8 cellular contexts compared by ENCODE assay signal in genomic region chr7:151226875-151227782, GRCh38. TPM values are rescaled to one million over a fixed set of nuclear protein-coding genes. Genes with fewer than 3 reads are reported as not detected.
DNase-seq lines count a peak whose midpoint lies in the region; ATAC-seq and TF ChIP-seq lines count a peak whose summit lies in the region.

Gene ABCF2 (minus strand): TSS chr7:151227205. CDS start chr7:151226458, 747 bp downstream.

- peak within 1 kb of the TSS; percentile 85 for H4K8ac ChIP-seq in trophoblast cell (ENCODE audit: low read depth, low read length)

- no peak within 1 kb of the TSS for H2AK5ac ChIP-seq in trophoblast cell (ENCODE audit: low read length)

- H3K18ac ChIP-seq in trophoblast cell (ENCODE audit: low read length) = peak within 1 kb of the TSS; percentile 82

- DNase-seq in NCI-H1436 (lab: John Stamatoyannopoulos, UW) (peak; percentile 96), T follicular helper cell (ENCODE audit: low read depth) (peak; percentile 97), adipocyte (ENCODE audit: low read depth) (peak; percentile 100), cardiac muscle cell (ENCODE audit: low read depth in 1 of 2, low spot score in 1 of 2) (peak; percentile 99), trophoblast cell (peak; percentile 99), transverse colon (peak; percentile 99)

- TF ChIP-seq CTCF in GM12875 (IDR thresholded peaks at IDR 0.05; ENCODE audit: borderline replicate concordance, insufficient read depth, low read depth, low read length) (no peak), cardiac muscle cell (IDR thresholded peaks at IDR 0.05; ENCODE audit: low read depth, low read length) (no peak), transverse colon (IDR thresholded peaks at IDR 0.05) (no peak)

- H3K4me1 ChIP-seq in adipocyte (ENCODE audit: control insufficient read depth, insufficient read depth, low read length) = peaks cover 26% of the 10 kb centered on the region
- H3K4me1 ChIP-seq in cardiac muscle cell (ENCODE audit: low read depth) = peaks cover 14% of the 10 kb centered on the region
- peaks cover 6 to 8% of the 10 kb centered on the region in 2 experiments for H3K4me1 ChIP-seq in trophoblast cell (ENCODE audit: control insufficient read depth in 1 of 2, insufficient read depth in 2 of 2, low read length in 2 of 2)
- peaks cover 20 to 35% (median 26%) of the 10 kb centered on the region in 4 donors for H3K4me1 ChIP-seq in transverse colon

- H2BK120ac ChIP-seq in trophoblast cell (ENCODE audit: insufficient read depth, low read length, poor library complexity) = no peak within 1 kb of the TSS

- H2BK5ac ChIP-seq in trophoblast cell (ENCODE audit: low read depth, low read length, poor library complexity) = peak within 1 kb of the TSS; percentile 33

- H3K27ac ChIP-seq in cardiac muscle cell = peak within 1 kb of the TSS; percentile 95
- peak within 1 kb of the TSS; percentile 74 for H3K27ac ChIP-seq in trophoblast cell (ENCODE audit: low read depth, low read length)
- H3K27ac ChIP-seq in transverse colon = peak within 1 kb of the TSS; percentile 87 to 94 (median 88)

- peak within 1 kb of the TSS; percentile 78 for H3K4ac ChIP-seq in trophoblast cell (ENCODE audit: low read depth, low read length)

- H3K9me3 ChIP-seq in adipocyte (ENCODE audit: control insufficient read depth, low read length) (no peaks in the 10 kb centered on the region), cardiac muscle cell (ENCODE audit: low read depth) (no peaks in the 10 kb centered on the region), trophoblast cell (ENCODE audit: insufficient read depth, low read depth, low read length) (no peaks in the 10 kb centered on the region), transverse colon (no peaks in the 10 kb centered on the region)

- in situ Hi-C loops in transverse colon (cut with MboI; ENCODE audit: low pct_ligation_motif_present in 1 of 4, low pct_unique_long_range_greater_than_20kb in 1 of 4, low sequenced_read_pairs in 3 of 4) = no loop called here

- H3K27me3 ChIP-seq in adipocyte (replicated peaks; ENCODE audit: control insufficient read depth, insufficient read depth, low read length) (no peaks in the 10 kb centered on the region), cardiac muscle cell (no peaks in the 10 kb centered on the region), trophoblast cell (ENCODE audit: insufficient read depth, low read length) (no peaks in the 10 kb centered on the region), transverse colon (no peaks in the 10 kb centered on the region)

- no peak within 1 kb of the TSS for H2BK12ac ChIP-seq in trophoblast cell (ENCODE audit: low read length)

- peak; percentile 74 for TF ChIP-seq POLR2A in transverse colon (IDR thresholded peaks at IDR 0.05)

- ATAC-seq in HG02798 (IDR thresholded peaks at IDR 0.05; ENCODE audit: poor library complexity, unreplicated experiment) = peak; percentile 100

- H3K23ac ChIP-seq in trophoblast cell (ENCODE audit: low read length) = no peak within 1 kb of the TSS

- H2AFZ ChIP-seq in trophoblast cell (ENCODE audit: insufficient read depth, low read length, poor library complexity) = peak within 1 kb of the TSS; percentile 61

- H3K36me3 ChIP-seq in adipocyte (ENCODE audit: control insufficient read depth, insufficient read depth, low read length, severe bottlenecking) = peaks cover 29% of the 10 kb centered on the region
- H3K36me3 ChIP-seq in cardiac muscle cell = peaks cover 22% of the 10 kb centered on the region
- peaks cover 13 to 24% of the 10 kb centered on the region in 2 experiments for H3K36me3 ChIP-seq in trophoblast cell (ENCODE audit: control insufficient read depth in 1 of 2, insufficient read depth in 2 of 2, low read length in 2 of 2)
- H3K36me3 ChIP-seq in transverse colon = peaks cover 0 to 22% (median 7%) of the 10 kb centered on the region in 4 donors

- no CpG with 5 or more reads among the region's 68 CpGs for WGBS in trophoblast cell (ENCODE audit: extremely low coverage, insufficient coverage, insufficient read length)
- 0 to 1% methylated on average over 1 to 67 of the region's 68 CpGs for WGBS in transverse colon (ENCODE audit: low coverage in 1 of 2), 2 donors

- H3K14ac ChIP-seq in trophoblast cell (ENCODE audit: low read length) = peak within 1 kb of the TSS; percentile 80

- H4K91ac ChIP-seq in trophoblast cell (ENCODE audit: low read depth, low read length) = peak within 1 kb of the TSS; percentile 53

- intact Hi-C loops in transverse colon (cut with DNase I; ENCODE audit: low total_unique reads) = no loop called here

- H3K79me1 ChIP-seq in trophoblast cell (ENCODE audit: low read length) = peaks cover 5% of the 10 kb centered on the region

- peaks cover 7% of the 10 kb centered on the region for H3K79me2 ChIP-seq in trophoblast cell (ENCODE audit: control insufficient read depth, insufficient read depth, low read length, poor library complexity)

- TF ChIP-seq EP300 in transverse colon (IDR thresholded peaks at IDR 0.05; ENCODE audit: low read depth) = no peak

- peak within 1 kb of the TSS; percentile 86 for H3K4me2 ChIP-seq in trophoblast cell (ENCODE audit: low read length)

- H4K12ac ChIP-seq in trophoblast cell (ENCODE audit: low read depth, low read length) = peak within 1 kb of the TSS; percentile 61

- H3K9ac ChIP-seq in adipocyte (ENCODE audit: low read length) (peak within 1 kb of the TSS; percentile 95), trophoblast cell (ENCODE audit: low read length) (peak within 1 kb of the TSS; percentile 84)

- H3K4me3 ChIP-seq in GM12875 (ENCODE audit: low read depth, low read length) (peak within 1 kb of the TSS; percentile 87), adipocyte (ENCODE audit: low read length) (peak within 1 kb of the TSS; percentile 88), cardiac muscle cell (peak within 1 kb of the TSS; percentile 92), trophoblast cell (ENCODE audit: low read depth, low read length) (peak within 1 kb of the TSS; percentile 85), transverse colon (peak within 1 kb of the TSS; percentile 71 to 89 (median 78))

RNA-seq across cellular contexts. Expression of gene ABCF2, which starts in this region (rescaled TPM):
- total RNA-seq in cardiac muscle cell (34.3 and 38.1 TPM in 2 replicates), transverse colon (10 to 100 TPM in 3 of 4 donors, 1 to 10 TPM in 1; 10.0 to 30.8 (median 27.8) TPM)
- 32.7 and 32.9 TPM in 2 replicates for polyA plus RNA-seq in cardiac muscle cell
- 25.9 and 26.8 TPM in 2 replicates for polyA plus RNA-seq in trophoblast cell (2013)

Comparison
In these comparisons a context has a peak if more than half of its experiments do, and no peak if none do; other contexts are left out.
1. Peak in every context shown above with its lines: DNase-seq, ATAC-seq, H3K4me3 ChIP-seq and H3K27ac ChIP-seq.